ENCODE assay signal across 35 cellular contexts in the genomic region with DNA sequence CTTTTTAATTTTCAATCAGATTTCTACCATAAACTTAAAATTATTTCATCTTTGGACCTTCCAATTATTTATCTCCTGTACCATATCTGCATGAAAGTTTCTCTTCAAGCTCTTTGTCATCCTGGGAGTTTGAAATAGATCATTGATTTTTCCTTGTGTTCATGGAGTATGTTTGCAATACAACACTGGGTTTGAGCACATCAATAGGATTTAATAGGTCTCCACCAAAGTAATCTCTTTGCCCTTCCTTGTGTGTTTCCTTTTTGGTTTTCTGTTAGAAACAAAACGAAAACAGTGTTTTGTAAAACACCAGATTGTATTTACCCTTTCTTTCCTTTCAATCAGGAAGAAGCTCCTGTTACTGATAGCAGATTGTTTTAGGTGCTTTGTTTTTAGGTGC. TPM values are rescaled to one million over a fixed set of nuclear protein-coding genes. Genes with fewer than 3 reads are reported as not detected.
"Had no signal": no experiment of that assay in that cellular context is flagged by ENCODE, and none has a peak within 500 bp of the region (broad histone marks: within the 10 kb centered on the region; RNA-seq: fewer than 3 reads in every experiment).

No MANE protein-coding gene starts in this region.

- H3K4me3 Mint-ChIP-seq: mesothelial cell of epicardium; naive B cell; natural killer cell treated with Interleukin-12 subunit alpha and Interleukin-12 subunit beta and Interleukin-15 and Interleukin-18, amount 100 ng/mL, for 72 hours; neural crest cell; stimulated activated memory B cell treated with anti-CD40 and anti-IgM and Interleukin-4, amounts not matched to agents 10 μg/mL and 1 μg/mL and 100 μg/mL, for 72 hours had no signal

- H3K36me3 ChIP-seq: esophagus muscularis mucosa, gastroesophageal sphincter, left lung, prostate gland, right atrium auricular region, sigmoid colon, thoracic aorta, tibial nerve, upper lobe of left lung had no signal

- H3K27me3 ChIP-seq: esophagus muscularis mucosa, foreskin keratinocyte, gastroesophageal sphincter, heart left ventricle, hepatocyte, left lung, neutrophil, right atrium auricular region, sigmoid colon, tibial nerve, upper lobe of left lung had no signal

- H3K9me3 Mint-ChIP-seq: naive B cell; natural killer cell treated with Interleukin-12 subunit alpha and Interleukin-12 subunit beta and Interleukin-15 and Interleukin-18, amount 100 ng/mL, for 72 hours; stimulated activated memory B cell treated with anti-CD40 and anti-IgM and Interleukin-4, amounts not matched to agents 10 μg/mL and 1 μg/mL and 100 μg/mL, for 72 hours had no signal

- H3K27me3 Mint-ChIP-seq: naive B cell; natural killer cell treated with Interleukin-12 subunit alpha and Interleukin-12 subunit beta and Interleukin-15 and Interleukin-18, amount 100 ng/mL, for 72 hours; stimulated activated memory B cell treated with anti-CD40 and anti-IgM and Interleukin-4, amounts not matched to agents 10 μg/mL and 1 μg/mL and 100 μg/mL, for 72 hours had no signal

- H3K27ac ChIP-seq: dorsolateral prefrontal cortex, epithelial cell of prostate, esophagus muscularis mucosa, foreskin keratinocyte, gastroesophageal sphincter, heart left ventricle, hepatocyte, left lung, neutrophil, parathyroid adenoma, prostate gland, right atrium auricular region, sigmoid colon, thoracic aorta, tibial nerve, upper lobe of left lung had no signal

- H3K36me3 Mint-ChIP-seq: naive B cell had no signal

- H3K27ac Mint-ChIP-seq: mesothelial cell of epicardium; naive B cell; natural killer cell treated with Interleukin-12 subunit alpha and Interleukin-12 subunit beta and Interleukin-15 and Interleukin-18, amount 100 ng/mL, for 72 hours; stimulated activated memory B cell treated with anti-CD40 and anti-IgM and Interleukin-4, amounts not matched to agents 10 μg/mL and 1 μg/mL and 100 μg/mL, for 72 hours had no signal

- H3K4me3 ChIP-seq: dorsolateral prefrontal cortex, esophagus muscularis mucosa, gastroesophageal sphincter, heart left ventricle, hepatocyte, left lung, mucosa of descending colon, prostate gland, right atrium auricular region, sigmoid colon, thoracic aorta, tibial nerve, upper lobe of left lung had no signal

- ATAC-seq: foreskin keratinocyte; gastroesophageal sphincter; heart left ventricle; left cardiac atrium; left lung; mucosa of descending colon; natural killer cell treated with Interleukin-12 subunit alpha and Interleukin-12 subunit beta and Interleukin-15 and Interleukin-18, amount 100 ng/mL, for 72 hours; stimulated activated memory B cell treated with anti-CD40 and anti-IgM and Interleukin-4, amounts not matched to agents 10 μg/mL and 1 μg/mL and 100 μg/mL, for 72 hours; stimulated activated naive CD8-positive, alpha-beta T cell treated with anti-CD3 and anti-CD28 coated beads, Interleukin-15, Interleukin-2, amounts not matched to agents 100 U/mL and 50 U/mL, for 24 hours had no signal

- FAIRE-seq: urothelium cell line had no signal

- H3K4me1 ChIP-seq: foreskin keratinocyte, left lung, prostate gland, right atrium auricular region, sigmoid colon, upper lobe of left lung had no signal

- H3K9me3 ChIP-seq: esophagus muscularis mucosa, gastroesophageal sphincter, heart left ventricle, left lung, mucosa of descending colon, neutrophil, prostate gland, right atrium auricular region, sigmoid colon, thoracic aorta, tibial nerve, upper lobe of left lung had no signal

- DNase-seq: dorsolateral prefrontal cortex; effector CD4-positive, alpha-beta T cell; foreskin keratinocyte; heart left ventricle; left cardiac atrium; left lung; mesenchymal stem cell; mucosa of descending colon; naive B cell; sigmoid colon; stimulated activated CD4-positive, alpha-beta T cell treated with anti-CD3 and anti-CD28 coated beads, Interleukin-2, amount 100 ng/mL, for 24 hours; stimulated activated CD4-positive, alpha-beta T cell treated with anti-CD3 and anti-CD28 coated beads, Interleukin-4, amount 100 ng/mL, for 4 hours; stimulated activated naive CD8-positive, alpha-beta T cell treated with anti-CD3 and anti-CD28 coated beads, Interleukin-15, Interleukin-2, amounts not matched to agents 100 U/mL and 50 U/mL, for 24 hours; upper lobe of left lung had no signal

RNA-seq across cellular contexts. Expression of a gene that starts 57.5 kb away (rescaled TPM):
- total RNA-seq: esophagus muscularis mucosa; fibroblast of lung; foreskin keratinocyte; gastroesophageal sphincter; heart left ventricle; hepatocyte; kidney epithelial cell; left cardiac atrium; left lung; lower leg skin; lung microvascular endothelial cell; mesothelial cell of epicardium; mucosa of descending colon; natural killer cell treated with Interleukin-12 subunit alpha and Interleukin-12 subunit beta and Interleukin-15 and Interleukin-18, amount 100 ng/mL, for 72 hours; neural crest cell; omental fat pad; right atrium auricular region; sigmoid colon; skeletal muscle tissue; thoracic aorta; tibial nerve; upper lobe of left lung had no signal
- polyA plus RNA-seq: fibroblast of lung, foreskin keratinocyte, heart left ventricle, hepatocyte, sigmoid colon had no signal
